1 cellular context compared by ENCODE assay signal in the genomic region with DNA sequence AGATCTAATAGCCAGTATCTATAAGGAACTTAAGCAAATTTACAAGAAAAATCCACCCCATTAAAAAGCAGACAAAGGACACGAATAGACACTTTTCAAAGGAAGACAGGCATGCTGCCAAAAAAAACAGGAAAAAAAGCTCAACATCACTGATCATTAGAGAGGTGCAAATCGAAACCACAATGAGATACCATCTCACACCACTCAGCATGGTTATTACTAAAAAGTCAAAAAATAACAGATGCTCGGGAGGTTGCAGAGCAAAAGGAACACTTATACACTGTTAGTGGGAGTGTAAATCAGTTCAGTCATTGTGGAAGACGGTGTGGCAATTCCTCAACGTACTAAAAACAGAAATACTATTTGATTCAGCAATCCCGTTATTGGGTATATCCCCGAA.
TF ChIP-seq lines count a peak whose summit lies in the region.

No MANE protein-coding gene starts in this region.

TF ChIP-seq in HEK293, 187 proteins besides CTCF, POLR2A, EP300 and RAD21 (continued from another document and continues in another):
- no peak for TF ChIP-seq REST (tag by site-specific recombination; IDR thresholded peaks at IDR 0.05)
- TF ChIP-seq PBX3 (CRISPR knock-in tag; IDR thresholded peaks at IDR 0.05), result no peak
- no peak for TF ChIP-seq ZSCAN4 (tag by site-specific recombination; IDR thresholded peaks at IDR 0.05)
- no peak for TF ChIP-seq ZNF280D (tag by site-specific recombination; IDR thresholded peaks at IDR 0.05)
- TF ChIP-seq ZNF23 (tag by site-specific recombination; IDR thresholded peaks at IDR 0.05; ENCODE audit: borderline replicate concordance), result no peak
- no peak for TF ChIP-seq ZNF571 (tag by site-specific recombination; IDR thresholded peaks at IDR 0.05)
- TF ChIP-seq PRDM2 (tag by site-specific recombination; IDR thresholded peaks at IDR 0.05; ENCODE audit: borderline replicate concordance), result no peak
- TF ChIP-seq BCL11A (tag by site-specific recombination; IDR thresholded peaks at IDR 0.05; ENCODE audit: low read depth), result peak; percentile 77; the same call in 1 of the 2 replicates
- peak; percentile 35; the same call in 1 of the 2 replicates for TF ChIP-seq ZNF24 (tag by site-specific recombination; IDR thresholded peaks at IDR 0.05)
- peak; percentile 76 for TF ChIP-seq ZEB2 (tag by site-specific recombination; IDR thresholded peaks at IDR 0.05)
- no peak for TF ChIP-seq ZNF280C (tag by site-specific recombination; IDR thresholded peaks at IDR 0.05)
- no peak for TF ChIP-seq YY1 (tag by site-specific recombination; IDR thresholded peaks at IDR 0.05)
- no peak for TF ChIP-seq ZNF174 (tag by site-specific recombination; IDR thresholded peaks at IDR 0.05)
- no peak for TF ChIP-seq ZNF837 (tag by site-specific recombination; IDR thresholded peaks at IDR 0.05)
- TF ChIP-seq ZNF621 (tag by site-specific recombination; IDR thresholded peaks at IDR 0.05), result no peak
- TF ChIP-seq GLIS1 (tag by site-specific recombination; IDR thresholded peaks at IDR 0.05), result no peak
- TF ChIP-seq ZBTB1 (tag by site-specific recombination; IDR thresholded peaks at IDR 0.05), result no peak
- TF ChIP-seq SETDB1 (IDR thresholded peaks at IDR 0.05; ENCODE audit: insufficient read length, low read length), result no peak
- no peak for TF ChIP-seq ZBTB48 (tag by site-specific recombination; IDR thresholded peaks at IDR 0.05)
- TF ChIP-seq TCF7L2 (IDR thresholded peaks at IDR 0.05; ENCODE audit: borderline replicate concordance, low read depth, low read length), result no peak
- TF ChIP-seq, protein P1, sequence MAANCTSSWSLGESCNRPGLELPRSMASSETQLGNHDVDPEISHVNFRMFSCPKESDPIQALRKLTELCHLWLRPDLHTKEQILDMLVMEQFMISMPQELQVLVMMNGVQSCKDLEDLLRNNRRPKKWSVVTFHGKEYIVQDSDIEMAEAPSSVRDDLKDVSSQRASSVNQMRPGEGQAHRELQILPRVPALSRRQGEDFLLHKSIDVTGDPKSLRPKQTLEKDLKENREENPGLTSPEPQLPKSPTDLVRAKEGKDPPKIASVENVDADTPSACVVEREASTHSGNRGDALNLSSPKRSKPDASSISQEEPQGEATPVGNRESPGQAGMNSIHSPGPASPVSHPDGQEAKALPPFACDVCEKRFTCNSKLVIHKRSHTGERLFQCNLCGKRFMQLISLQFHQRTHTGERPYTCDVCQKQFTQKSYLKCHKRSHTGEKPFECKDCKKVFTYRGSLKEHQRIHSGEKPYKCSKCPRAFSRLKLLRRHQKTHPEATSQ (tag by site-specific recombination; IDR thresholded peaks at IDR 0.05), result no peak
- TF ChIP-seq WT1 (tag by site-specific recombination; IDR thresholded peaks at IDR 0.05), result peak; percentile 50
- TF ChIP-seq ZNF19 (tag by site-specific recombination; IDR thresholded peaks at IDR 0.05; ENCODE audit: low read depth), result peak; percentile 78
- no peak for TF ChIP-seq ZNF248 (tag by site-specific recombination; IDR thresholded peaks at IDR 0.05)
- TF ChIP-seq ZNF658 (tag by site-specific recombination; IDR thresholded peaks at IDR 0.05), result no peak
- TF ChIP-seq ZIC2 (tag by site-specific recombination; IDR thresholded peaks at IDR 0.05), result peak; percentile 46; the same call in 1 of the 2 replicates
- TF ChIP-seq ZNF610 (tag by site-specific recombination; IDR thresholded peaks at IDR 0.05; ENCODE audit: borderline replicate concordance), result peak; percentile 55; the same call in 1 of the 2 replicates
- no peak for TF ChIP-seq ZNF560 (tag by site-specific recombination; IDR thresholded peaks at IDR 0.05; ENCODE audit: borderline replicate concordance)
- peak; percentile 59; the same call in 1 of the 2 replicates for TF ChIP-seq OVOL3 (tag by site-specific recombination; IDR thresholded peaks at IDR 0.05)
- TF ChIP-seq MZF1 (tag by site-specific recombination; IDR thresholded peaks at IDR 0.05; ENCODE audit: borderline replicate concordance), result no peak
- 0 out of 2 replicates have a peak, but pooled peaks have one; percentile 62 for TF ChIP-seq KLF10 (tag by site-specific recombination; IDR thresholded peaks at IDR 0.05)
- no peak for TF ChIP-seq ZNF544 (tag by site-specific recombination; IDR thresholded peaks at IDR 0.05)
- 0 out of 2 replicates have a peak, but pooled peaks have one; percentile 28 for TF ChIP-seq ZNF664 (tag by site-specific recombination; IDR thresholded peaks at IDR 0.05)
- TF ChIP-seq KLF9 (tag by site-specific recombination; IDR thresholded peaks at IDR 0.05; ENCODE audit: low read depth), result no peak; the same call in 1 of the 2 replicates
- no peak for TF ChIP-seq ZNF112 (tag by site-specific recombination; IDR thresholded peaks at IDR 0.05)
- TF ChIP-seq ZNF558 (tag by site-specific recombination; IDR thresholded peaks at IDR 0.05), result peak; percentile 57; the same call in 1 of the 2 replicates
- TF ChIP-seq ZNF239 (tag by site-specific recombination; IDR thresholded peaks at IDR 0.05), result no peak
